Comparison of ENCODE assay signal across 11 cellular contexts in the genomic region with DNA sequence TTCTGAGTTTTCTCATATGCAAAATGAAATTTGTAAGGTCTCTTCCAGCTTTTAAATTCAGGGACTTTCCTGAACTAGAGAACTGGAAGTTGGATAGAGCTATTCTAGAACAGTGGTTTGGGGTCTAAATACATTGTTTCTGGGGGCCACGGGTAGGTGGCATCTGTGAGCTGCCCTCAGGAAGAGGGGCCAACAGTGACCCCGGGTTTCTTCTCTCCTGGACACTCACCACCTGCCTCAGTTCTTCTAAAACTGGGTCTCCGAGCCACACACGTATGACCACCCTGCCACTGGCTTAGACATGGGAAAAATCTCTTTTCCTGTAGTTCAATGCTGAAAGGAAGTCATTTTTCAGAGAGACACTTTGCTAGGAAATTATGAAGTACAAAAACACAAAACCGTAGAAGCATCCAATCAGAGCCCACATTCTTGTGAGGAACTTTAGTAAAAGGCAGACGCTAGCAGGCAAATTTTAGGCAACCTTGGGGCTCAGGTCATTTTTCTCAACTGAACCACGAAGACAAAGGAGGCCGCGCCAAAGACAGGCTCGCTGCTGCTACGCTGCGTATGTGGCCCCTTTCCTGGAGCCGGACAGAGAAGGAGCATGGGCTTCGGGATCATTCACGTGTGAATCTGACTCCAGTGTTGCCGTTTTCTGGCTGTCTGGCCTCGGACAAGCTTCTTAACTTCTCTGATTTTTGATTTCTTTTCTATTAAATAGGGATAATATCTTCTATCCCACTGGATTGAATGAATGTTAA. TPM values are rescaled to one million over a fixed set of nuclear protein-coding genes. Genes with fewer than 3 reads are reported as not detected.
DNase-seq lines count a peak whose midpoint lies in the region; TF ChIP-seq lines count a peak whose summit lies in the region.
"Had no signal": no experiment of that assay in that cellular context is flagged by ENCODE, and none has a peak within 500 bp of the region (broad histone marks: within the 10 kb centered on the region; RNA-seq: fewer than 3 reads in every experiment).

No MANE protein-coding gene starts in this region.

- in situ Hi-C loops in HAP-1 (cut with MboI; ENCODE audit: low sequenced_read_pairs), result no loop called here

- H3K27me3 ChIP-seq in ACC112 (ENCODE audit: insufficient read depth, low read length) (no peaks in the 10 kb centered on the region), OCI-LY3 (ENCODE audit: low read depth, low read length) (no peaks in the 10 kb centered on the region), HAP-1 (ENCODE audit: low read depth) (no peaks in the 10 kb centered on the region; the same call in 1 of the 2 replicates)

- H3K4me1 Mint-ChIP-seq in glutamatergic neuron (ENCODE audit: low read depth, unreplicated experiment), result peaks cover 45% of the 10 kb centered on the region
- peaks cover 14% of the 10 kb centered on the region for H3K4me1 Mint-ChIP-seq in progenitor cell of endocrine pancreas (ENCODE audit: low read depth)

- H3K4me2 ChIP-seq in OCI-LY3 (ENCODE audit: low read length), result peak overlapping the region; percentile 97

- H3K9me3 Mint-ChIP-seq in glutamatergic neuron (ENCODE audit: unreplicated experiment), result peaks cover 13% of the 10 kb centered on the region
- no peaks in the 10 kb centered on the region for H3K9me3 Mint-ChIP-seq in progenitor cell of endocrine pancreas (ENCODE audit: low read depth)

- TF ChIP-seq CTCF in OCI-LY3 (IDR thresholded peaks at IDR 0.05; ENCODE audit: low read depth, low read length) (no peak), glutamatergic neuron (IDR thresholded peaks at IDR 0.05; ENCODE audit: partially characterized antibody, unreplicated experiment) (no peak), progenitor cell of endocrine pancreas (IDR thresholded peaks at IDR 0.05; ENCODE audit: unreplicated experiment) (no peak)

- H3K27ac Mint-ChIP-seq in glutamatergic neuron (ENCODE audit: unreplicated experiment), result peak overlapping the region; percentile 69
- no peak overlapping the region for H3K27ac Mint-ChIP-seq in progenitor cell of endocrine pancreas

- no peaks in the 10 kb centered on the region for H3K79me2 ChIP-seq in ACC112 (ENCODE audit: control insufficient read depth, insufficient read depth, low read length, unreplicated experiment)
- no peaks in the 10 kb centered on the region for H3K79me2 ChIP-seq in OCI-LY3 (ENCODE audit: low read length)

- H3K4me1 ChIP-seq in ACC112 (ENCODE audit: control insufficient read depth, insufficient read depth, low read length, unreplicated experiment) (peaks cover 24% of the 10 kb centered on the region), OCI-LY3 (ENCODE audit: low read length) (peaks cover 30% of the 10 kb centered on the region), HAP-1 (no peaks in the 10 kb centered on the region)

- H3K36me3 ChIP-seq in ACC112 (ENCODE audit: insufficient read depth, low read length) (no peaks in the 10 kb centered on the region), OCI-LY3 (replicated peaks; ENCODE audit: low read depth, low read length) (no peaks in the 10 kb centered on the region), HAP-1 (replicated peaks) (no peaks in the 10 kb centered on the region)

- DNase-seq in glutamatergic neuron (no peak), progenitor cell of endocrine pancreas (ENCODE audit: low spot score, unreplicated experiment) (no peak), HAP-1 (ENCODE audit: low spot score in 2 of 2) (no peak), HCEC 1CT (no peak), anterior cingulate cortex (lab: John Stamatoyannopoulos, UW) (no peak)
- no peak for DNase-seq in effector CD8-positive, alpha-beta T cell (lab: John Stamatoyannopoulos, UW)
- DNase-seq: AML-193, kidney glomerular epithelial cell, NCI-H748 treated with DMSO at 0.1 percent for 48 hours had no signal

- no peaks in the 10 kb centered on the region for H4K20me1 ChIP-seq in OCI-LY3 (ENCODE audit: insufficient read depth, low read length)

- H3K27ac ChIP-seq in ACC112 (ENCODE audit: low read depth, low read length) (peak overlapping the region; percentile 72), OCI-LY3 (ENCODE audit: low read length) (no peak overlapping the region)

- H3K4me3 Mint-ChIP-seq in glutamatergic neuron (ENCODE audit: unreplicated experiment) (peak overlapping the region; percentile 35), progenitor cell of endocrine pancreas (ENCODE audit: low read depth) (peak overlapping the region; percentile 52)

- peak overlapping the region; percentile 72 for H3K4me3 ChIP-seq in ACC112 (ENCODE audit: low read depth, low read length)
- H3K4me3 ChIP-seq in OCI-LY3 (ENCODE audit: low read length), result peak overlapping the region; percentile 78
- no peak overlapping the region for H3K4me3 ChIP-seq in HAP-1

- peaks cover 6% of the 10 kb centered on the region for H3K27me3 Mint-ChIP-seq in glutamatergic neuron (ENCODE audit: unreplicated experiment)
- peaks cover 7% of the 10 kb centered on the region for H3K27me3 Mint-ChIP-seq in progenitor cell of endocrine pancreas

- H3K36me3 Mint-ChIP-seq in glutamatergic neuron (ENCODE audit: unreplicated experiment) (no peaks in the 10 kb centered on the region), progenitor cell of endocrine pancreas (ENCODE audit: insufficient read depth) (no peaks in the 10 kb centered on the region)

- no peak overlapping the region; the same call in 1 of the 2 replicates for H3K9ac ChIP-seq in OCI-LY3 (ENCODE audit: low read length)

- no peak overlapping the region for H2AFZ ChIP-seq in ACC112 (ENCODE audit: low read length, unreplicated experiment)
- H2AFZ ChIP-seq in OCI-LY3 (ENCODE audit: low read depth, low read length), result peak overlapping the region; percentile 90

- H3K9me3 ChIP-seq in OCI-LY3 (ENCODE audit: insufficient read depth, low read length), result no peaks in the 10 kb centered on the region
- H3K9me3 ChIP-seq in HAP-1, result no peaks in the 10 kb centered on the region

RNA-seq across cellular contexts. Expression of a gene that starts 50.5 kb away (rescaled TPM):
- not detected for total RNA-seq in glutamatergic neuron (ENCODE audit: unreplicated experiment)
- not detected in 2 replicates for total RNA-seq in progenitor cell of endocrine pancreas
